8 cellular contexts compared by ENCODE assay signal in the genomic region with DNA sequence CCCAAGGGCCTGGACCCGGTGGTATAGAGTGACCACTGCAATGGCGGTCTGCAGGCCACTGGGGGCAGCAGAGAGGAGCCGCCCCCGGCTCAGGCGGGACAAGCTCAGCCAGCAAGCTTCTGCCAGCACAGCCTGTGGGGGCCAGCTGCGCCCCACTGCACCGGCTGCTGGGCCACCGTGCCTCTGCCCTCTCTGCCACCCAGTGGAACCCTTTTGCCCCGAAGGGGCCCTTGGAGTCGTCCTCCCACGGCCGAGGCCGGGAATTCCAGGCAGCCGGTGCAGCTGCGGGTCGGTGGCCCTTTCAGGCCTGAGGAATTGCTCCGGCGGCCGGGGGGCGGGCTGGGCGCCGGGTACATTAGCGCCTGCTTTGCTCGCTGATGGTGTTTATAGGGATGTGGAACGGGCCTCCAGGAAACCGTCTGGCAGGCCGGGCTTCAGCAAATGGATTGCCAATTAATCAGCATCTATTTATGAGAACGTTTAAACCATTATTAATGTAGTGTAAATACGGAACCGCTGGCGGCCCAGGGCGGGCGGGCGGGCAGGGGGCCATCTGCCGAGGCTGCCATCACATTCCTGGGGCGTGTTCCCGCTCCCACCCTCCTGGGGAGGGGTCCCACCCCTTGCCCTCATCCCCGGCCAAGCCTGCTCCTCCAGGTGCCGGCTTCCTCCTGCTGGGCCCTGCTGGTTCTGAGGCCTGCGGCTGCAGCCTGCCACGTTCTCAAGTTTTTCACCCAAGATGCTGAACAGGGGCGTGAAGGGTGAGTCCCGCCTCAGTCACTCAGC.
DNase-seq lines count a peak whose midpoint lies in the region; ATAC-seq and TF ChIP-seq lines count a peak whose summit lies in the region.

No MANE protein-coding gene starts in this region.

- peaks cover 0 to 8% of the 10 kb centered on the region in 2 donors for H3K9me3 ChIP-seq in right atrium auricular region

- TF ChIP-seq CTCF in right atrium auricular region (IDR thresholded peaks at IDR 0.05) = peak; percentile 79 to 85

- H3K4me3 ChIP-seq in right atrium auricular region = peak overlapping the region; percentile 26 to 45

- H3K9me3 Mint-ChIP-seq in activated naive CD8-positive, alpha-beta T cell treated with anti-CD3 and anti-CD28 coated beads, Interleukin-2, amount 50 U/mL, for 24 hours = no peaks in the 10 kb centered on the region

- no peak overlapping the region for H3K27ac Mint-ChIP-seq in activated naive CD8-positive, alpha-beta T cell treated with anti-CD3 and anti-CD28 coated beads, Interleukin-2, amount 50 U/mL, for 24 hours

- no peaks in the 10 kb centered on the region for H3K36me3 Mint-ChIP-seq in activated naive CD8-positive, alpha-beta T cell treated with anti-CD3 and anti-CD28 coated beads, Interleukin-2, amount 50 U/mL, for 24 hours (ENCODE audit: low read depth)

- peaks cover 0 to 4% of the 10 kb centered on the region in 2 donors for H3K4me1 ChIP-seq in right atrium auricular region

- H3K27ac ChIP-seq in right atrium auricular region = no peak overlapping the region

- H3K4me3 Mint-ChIP-seq in activated naive CD8-positive, alpha-beta T cell treated with anti-CD3 and anti-CD28 coated beads, Interleukin-2, amount 50 U/mL, for 24 hours = no peak overlapping the region

- no peaks in the 10 kb centered on the region for H3K27me3 ChIP-seq in right atrium auricular region

- H3K36me3 ChIP-seq in right atrium auricular region = no peaks in the 10 kb centered on the region

- ATAC-seq in GM18868 (IDR thresholded peaks at IDR 0.05; ENCODE audit: unreplicated experiment) (peak; percentile 45), HG03045 (IDR thresholded peaks at IDR 0.05; ENCODE audit: unreplicated experiment) (no peak), GM21390 (IDR thresholded peaks at IDR 0.05; ENCODE audit: unreplicated experiment) (no peak)
- ATAC-seq in activated naive CD8-positive, alpha-beta T cell treated with anti-CD3 and anti-CD28 coated beads, Interleukin-2, amount 50 U/mL, for 24 hours = peak; percentile 71

- peaks cover 36% of the 10 kb centered on the region for H3K27me3 Mint-ChIP-seq in activated naive CD8-positive, alpha-beta T cell treated with anti-CD3 and anti-CD28 coated beads, Interleukin-2, amount 50 U/mL, for 24 hours

- H3K4me1 Mint-ChIP-seq in activated naive CD8-positive, alpha-beta T cell treated with anti-CD3 and anti-CD28 coated beads, Interleukin-2, amount 50 U/mL, for 24 hours = peaks cover 6% of the 10 kb centered on the region

- DNase-seq in AG08395 (ENCODE audit: low spot score) (peak; percentile 77), NCI-H69 (lab: John Stamatoyannopoulos, UW) (peak; percentile 57), right atrium auricular region (ENCODE audit: low spot score) (peak; percentile 58), putamen (ENCODE audit: low spot score) (peak; percentile 15)
- peak; percentile 49 for DNase-seq in activated naive CD8-positive, alpha-beta T cell treated with anti-CD3 and anti-CD28 coated beads, Interleukin-2, amount 50 U/mL, for 24 hours

Comparison
In these comparisons a context has a peak if more than half of its experiments do, and no peak if none do; other contexts are left out.
1. DNase-seq: peak in every context shown above with its lines; median percentile 77 in AG08395; 58 in right atrium auricular region; 57 in NCI-H69; 49 in activated naive CD8-positive, alpha-beta T cell treated with anti-CD3 and anti-CD28 coated beads, Interleukin-2, amount 50 U/mL, for 24 hours; 15 in putamen.
2. ATAC-seq: peak in GM18868 (single experiment) and activated naive CD8-positive, alpha-beta T cell treated with anti-CD3 and anti-CD28 coated beads, Interleukin-2, amount 50 U/mL, for 24 hours (single experiment); none in HG03045 (single experiment) and GM21390 (single experiment).